ENCODE assay signal across 10 cellular contexts in genomic region chr9:121783523-121784507, GRCh38.
DNase-seq lines count a peak whose midpoint lies in the region; ATAC-seq and TF ChIP-seq lines count a peak whose summit lies in the region.
"Had no signal": no experiment of that assay in that cellular context is flagged by ENCODE, and none has a peak within 500 bp of the region (broad histone marks: within the 10 kb centered on the region; RNA-seq: fewer than 3 reads in every experiment).

No MANE protein-coding gene starts in this region.

- H3K27me3 Mint-ChIP-seq in WTC11 (ENCODE audit: low read depth) = no peaks in the 10 kb centered on the region

- no peaks in the 10 kb centered on the region for H3K27me3 ChIP-seq in heart left ventricle
- no peaks in the 10 kb centered on the region for H3K27me3 ChIP-seq in effector memory CD4-positive, alpha-beta T cell (replicated peaks; ENCODE audit: control insufficient read depth, insufficient read depth, low read length, poor library complexity, severe bottlenecking)

- 74 to 83% (median 78%) methylated on average over 23 to 26 of the region's 26 CpGs for WGBS in heart left ventricle, 4 donors

- POLR2A ChIA-PET in WTC11 (lab: Charles Lee) = no interaction called here

- no peaks in the 10 kb centered on the region for H3K9me3 Mint-ChIP-seq in WTC11

- no peaks in the 10 kb centered on the region for H3K9me3 ChIP-seq in heart left ventricle
- no peaks in the 10 kb centered on the region for H3K9me3 ChIP-seq in effector memory CD4-positive, alpha-beta T cell (ENCODE audit: control insufficient read depth, low read length)

- no peak for ATAC-seq in heart left ventricle
- no peak for ATAC-seq in left cardiac atrium
- ATAC-seq in WTC11 = peak; percentile 53
- no peak for ATAC-seq in left lobe of liver

- H3K27ac Mint-ChIP-seq in WTC11 = peak overlapping the region; percentile 97

- intact Hi-C loops in heart left ventricle (cut with DNase I) (loop anchor here in 2 of 10 donors (5.0 kb wide), 2 partner anchors 48 to 73 kb away; no protein-coding TSS in a partner anchor), left cardiac atrium (cut with DNase I) (no loop called here)

- peak overlapping the region in 1 of 12 donors; percentile 13 for H3K27ac ChIP-seq in heart left ventricle
- no peak overlapping the region for H3K27ac ChIP-seq in effector memory CD4-positive, alpha-beta T cell (ENCODE audit: insufficient read depth, low read length, poor library complexity, severe bottlenecking)

- no peak overlapping the region for H3K4me3 Mint-ChIP-seq in WTC11

- H3K36me3 Mint-ChIP-seq in WTC11 = peaks cover 18% of the 10 kb centered on the region

- H3K4me1 ChIP-seq in heart left ventricle = peaks cover 0 to 41% (median 20%) of the 10 kb centered on the region in 12 donors
- H3K4me1 ChIP-seq in effector memory CD4-positive, alpha-beta T cell (ENCODE audit: control insufficient read depth, insufficient read depth, low read length, poor library complexity, severe bottlenecking) = no peaks in the 10 kb centered on the region

- no peak for TF ChIP-seq POLR2A in heart left ventricle (IDR thresholded peaks at IDR 0.05)

- TF ChIP-seq CTCF in heart left ventricle (IDR thresholded peaks at IDR 0.05) = no peak
- TF ChIP-seq CTCF in WTC11 (IDR thresholded peaks at IDR 0.05) = no peak

- CTCF ChIA-PET in WTC11 (lab: Charles Lee) = interaction anchor here (0.6 to 3.9 kb wide), 10 partner anchors 40 to 238 kb away, joined by 3 to 16 read pairs (median 4); no protein-coding TSS in a partner anchor

- H3K4me3 ChIP-seq in heart left ventricle = no peak overlapping the region
- H3K4me3 ChIP-seq in effector memory CD4-positive, alpha-beta T cell (ENCODE audit: insufficient read depth, low read depth, low read length, poor library complexity, severe bottlenecking) = no peak overlapping the region

- peaks cover 9 to 62% (median 48%) of the 10 kb centered on the region in 9 donors for H3K36me3 ChIP-seq in heart left ventricle
- no peaks in the 10 kb centered on the region for H3K36me3 ChIP-seq in effector memory CD4-positive, alpha-beta T cell (ENCODE audit: control insufficient read depth, insufficient read depth, low read length)

- DNase-seq in heart left ventricle = peak in 3 of 5 donors; percentile 6 to 58 (median 23)
- no peak for DNase-seq in left cardiac atrium
- DNase-seq in WTC11 (ENCODE audit: low spot score) = peak; percentile 58
- peak; percentile 43 for DNase-seq in medulla oblongata (ENCODE audit: extremely low spot score)
- DNase-seq in left lobe of liver (ENCODE audit: low spot score) = no peak
- no peak for DNase-seq in NCI-H524 treated with DMSO at 0.1 percent for 48 hours (lab: John Stamatoyannopoulos, UW)
- no peak for DNase-seq in effector memory CD4-positive, alpha-beta T cell
- no peak for DNase-seq in DMS153 (lab: John Stamatoyannopoulos, UW)
- DNase-seq: C1 segment of cervical spinal cord, NCI-H2029 had no signal

- peaks cover 43% of the 10 kb centered on the region for H3K4me1 Mint-ChIP-seq in WTC11

TF ChIP-seq in WTC11, 78 proteins besides CTCF, POLR2A, EP300 and RAD21 (continues in another document):
- TF ChIP-seq E2F4 (CRISPR knock-in tag; IDR thresholded peaks at IDR 0.05; ENCODE audit: borderline replicate concordance, low read depth) (no peak), ETV6 (CRISPR knock-in tag; IDR thresholded peaks at IDR 0.05) (no peak), MXD4 (CRISPR knock-in tag; IDR thresholded peaks at IDR 0.05; ENCODE audit: borderline replicate concordance) (no peak), GTF2I (CRISPR knock-in tag; conservative IDR thresholded peaks at IDR 0.05) (no peak), ZNF281 (CRISPR knock-in tag; IDR thresholded peaks at IDR 0.05) (0 out of 2 replicates have a peak, but pooled peaks have one; percentile 49), ZNF317 (CRISPR knock-in tag; IDR thresholded peaks at IDR 0.05; ENCODE audit: borderline replicate concordance, low read depth) (no peak), GRHL2 (CRISPR knock-in tag; IDR thresholded peaks at IDR 0.05; ENCODE audit: insufficient replicate concordance, severe bottlenecking) (no peak), KAT7 (CRISPR knock-in tag; IDR thresholded peaks at IDR 0.05; ENCODE audit: borderline replicate concordance) (no peak), HMGXB4 (CRISPR knock-in tag; IDR thresholded peaks at IDR 0.05) (no peak), SMAD3 (CRISPR knock-in tag; IDR thresholded peaks at IDR 0.05; ENCODE audit: borderline replicate concordance) (no peak), TP53 (CRISPR knock-in tag; IDR thresholded peaks at IDR 0.05) (0 out of 2 replicates have a peak, but pooled peaks have one; percentile 28), ZNF138 (CRISPR knock-in tag; conservative IDR thresholded peaks at IDR 0.05) (0 out of 2 replicates have a peak, but pooled peaks have one; percentile 40), AFF4 (CRISPR knock-in tag; IDR thresholded peaks at IDR 0.05; ENCODE audit: borderline replicate concordance) (no peak), FOXP1 (CRISPR knock-in tag; IDR thresholded peaks at IDR 0.05; ENCODE audit: borderline replicate concordance) (peak; percentile 30; the same call in 1 of the 2 replicates), RELA (CRISPR knock-in tag; IDR thresholded peaks at IDR 0.05; ENCODE audit: borderline replicate concordance) (no peak), CREB1 (CRISPR knock-in tag; IDR thresholded peaks at IDR 0.05) (no peak), ZBTB21 (CRISPR knock-in tag; IDR thresholded peaks at IDR 0.05; ENCODE audit: borderline replicate concordance) (no peak)

Comparison
In these comparisons a context has a peak if more than half of its experiments do, and no peak if none do; other contexts are left out.
1. DNase-seq: peak in heart left ventricle (3 of 5), WTC11 (single experiment) and medulla oblongata (single experiment); none in left cardiac atrium (single experiment), left lobe of liver (single experiment), NCI-H524 treated with DMSO at 0.1 percent for 48 hours (single experiment), effector memory CD4-positive, alpha-beta T cell (0 of 3) and DMS153 (single experiment).